Comparison of ENCODE assay signal across 6 cellular contexts in genomic region chr18:41155025-41155424, GRCh38.
"Had no signal": no experiment of that assay in that cellular context is flagged by ENCODE, and none has a peak within 500 bp of the region (broad histone marks: within the 10 kb centered on the region; RNA-seq: fewer than 3 reads in every experiment).

No MANE protein-coding gene starts in this region.

- H3K36me3 Mint-ChIP-seq: IgD-negative memory B cell had no signal

- H3K9ac ChIP-seq: GM23248 had no signal

- H3K4me3 Mint-ChIP-seq: H9, IgD-negative memory B cell had no signal

- ATAC-seq: HepG2 had no signal

- H3K27ac ChIP-seq: GM23248, HL-60 had no signal

- H3K27me3 Mint-ChIP-seq: IgD-negative memory B cell had no signal

- H3K9me3 Mint-ChIP-seq: H9 had no signal

- H3K4me3 ChIP-seq: GM23248 had no signal

- DNase-seq: GM23248, H9, HCEC 1CT had no signal

- H3K27ac Mint-ChIP-seq: IgD-negative memory B cell had no signal

- H2AFZ ChIP-seq: GM23248 had no signal
